Comparison of ENCODE assay signal across 1 cellular context in genomic region chr14:100108042-100108825, GRCh38.
TF ChIP-seq lines count a peak whose summit lies in the region.

No MANE protein-coding gene starts in this region.

TF ChIP-seq in GM12878, 131 proteins besides CTCF, POLR2A, EP300 and RAD21 (continued from another document):
- no peak for TF ChIP-seq MLLT1 (IDR thresholded peaks at IDR 0.05)
- no peak for TF ChIP-seq IKZF2 (IDR thresholded peaks at IDR 0.05)
- TF ChIP-seq, protein P1, sequence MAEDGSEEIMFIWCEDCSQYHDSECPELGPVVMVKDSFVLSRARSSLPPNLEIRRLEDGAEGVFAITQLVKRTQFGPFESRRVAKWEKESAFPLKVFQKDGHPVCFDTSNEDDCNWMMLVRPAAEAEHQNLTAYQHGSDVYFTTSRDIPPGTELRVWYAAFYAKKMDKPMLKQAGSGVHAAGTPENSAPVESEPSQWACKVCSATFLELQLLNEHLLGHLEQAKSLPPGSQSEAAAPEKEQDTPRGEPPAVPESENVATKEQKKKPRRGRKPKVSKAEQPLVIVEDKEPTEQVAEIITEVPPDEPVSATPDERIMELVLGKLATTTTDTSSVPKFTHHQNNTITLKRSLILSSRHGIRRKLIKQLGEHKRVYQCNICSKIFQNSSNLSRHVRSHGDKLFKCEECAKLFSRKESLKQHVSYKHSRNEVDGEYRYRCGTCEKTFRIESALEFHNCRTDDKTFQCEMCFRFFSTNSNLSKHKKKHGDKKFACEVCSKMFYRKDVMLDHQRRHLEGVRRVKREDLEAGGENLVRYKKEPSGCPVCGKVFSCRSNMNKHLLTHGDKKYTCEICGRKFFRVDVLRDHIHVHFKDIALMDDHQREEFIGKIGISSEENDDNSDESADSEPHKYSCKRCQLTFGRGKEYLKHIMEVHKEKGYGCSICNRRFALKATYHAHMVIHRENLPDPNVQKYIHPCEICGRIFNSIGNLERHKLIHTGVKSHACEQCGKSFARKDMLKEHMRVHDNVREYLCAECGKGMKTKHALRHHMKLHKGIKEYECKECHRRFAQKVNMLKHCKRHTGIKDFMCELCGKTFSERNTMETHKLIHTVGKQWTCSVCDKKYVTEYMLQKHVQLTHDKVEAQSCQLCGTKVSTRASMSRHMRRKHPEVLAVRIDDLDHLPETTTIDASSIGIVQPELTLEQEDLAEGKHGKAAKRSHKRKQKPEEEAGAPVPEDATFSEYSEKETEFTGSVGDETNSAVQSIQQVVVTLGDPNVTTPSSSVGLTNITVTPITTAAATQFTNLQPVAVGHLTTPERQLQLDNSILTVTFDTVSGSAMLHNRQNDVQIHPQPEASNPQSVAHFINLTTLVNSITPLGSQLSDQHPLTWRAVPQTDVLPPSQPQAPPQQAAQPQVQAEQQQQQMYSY (CRISPR knock-in tag; IDR thresholded peaks at IDR 0.05) = no peak
- TF ChIP-seq MYB (IDR thresholded peaks at IDR 0.05; ENCODE audit: borderline replicate concordance, low read depth, low read length) = no peak
